Comparison of ENCODE assay signal across 21 cellular contexts in the genomic region with DNA sequence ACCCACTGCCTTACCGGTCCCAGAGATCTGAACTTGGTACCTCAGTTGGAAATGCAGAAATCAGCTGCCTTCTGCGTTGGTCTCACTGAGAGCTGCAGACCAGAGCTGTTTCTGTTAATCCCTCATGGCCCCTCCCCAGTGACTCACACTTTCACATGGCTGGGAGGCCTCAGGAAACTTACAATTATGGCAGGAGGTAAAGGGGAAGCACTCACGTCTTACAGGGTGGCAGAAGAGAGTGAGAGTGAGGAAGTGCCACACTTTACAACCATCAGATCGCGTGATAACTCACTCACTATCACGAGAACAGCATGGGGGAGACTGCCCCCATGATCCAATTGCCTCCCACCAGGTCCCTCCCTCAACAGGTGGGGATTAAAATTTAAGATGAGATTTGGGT.
DNase-seq lines count a peak whose midpoint lies in the region; ATAC-seq and TF ChIP-seq lines count a peak whose summit lies in the region.
"Had no signal": no experiment of that assay in that cellular context is flagged by ENCODE, and none has a peak within 500 bp of the region (broad histone marks: within the 10 kb centered on the region; RNA-seq: fewer than 3 reads in every experiment).

No MANE protein-coding gene starts in this region.

- WGBS in mammary epithelial cell (ENCODE audit: low coverage, missing lambda C conversion rate), result 63% methylated on average over 6 of the region's 6 CpGs

- H3K4me3 Mint-ChIP-seq in Calu3 (ENCODE audit: low read depth, unreplicated experiment), result no peak overlapping the region
- H3K4me3 Mint-ChIP-seq: WTC11 had no signal

- dilution Hi-C loops in mammary epithelial cell (cut with HindIII; ENCODE audit: low sequenced_read_pairs), result no loop called here

- H3K36me3 ChIP-seq in mammary epithelial cell (ENCODE audit: insufficient read depth, low read length), result no peaks in the 10 kb centered on the region
- H3K36me3 ChIP-seq: BLaER1 treated with 17β-estradiol and CSF1 and Interleukin-3, amounts not matched to agents 10 nM and 100 nM; pancreas had no signal

- no peaks in the 10 kb centered on the region for H3K4me1 ChIP-seq in mammary epithelial cell (ENCODE audit: insufficient read depth, low read length)
- H3K4me1 ChIP-seq: pancreas had no signal

- no peaks in the 10 kb centered on the region for H3K27me3 Mint-ChIP-seq in Calu3 (ENCODE audit: unreplicated experiment)

- ATAC-seq in GM18517 (IDR thresholded peaks at IDR 0.05; ENCODE audit: unreplicated experiment), result no peak
- ATAC-seq in GM21515 (IDR thresholded peaks at IDR 0.05; ENCODE audit: unreplicated experiment), result no peak
- ATAC-seq: esophagus mucosa, pancreas, WTC11 had no signal

- TF ChIP-seq CTCF in HL-60 (IDR thresholded peaks at IDR 0.05; ENCODE audit: insufficient read depth, low read length) (no peak), mammary epithelial cell (conservative IDR thresholded peaks at IDR 0.05 in 1 of 2, IDR thresholded peaks at IDR 0.05 in 1 of 2; ENCODE audit: extremely low read depth in 1 of 2, insufficient read depth in 1 of 2, low read depth in 1 of 2, low read length in 2 of 2) (no peak), coronary artery (IDR thresholded peaks at IDR 0.05) (no peak), Calu3 (IDR thresholded peaks at IDR 0.05; ENCODE audit: unreplicated experiment) (no peak)

- no peak overlapping the region for H3K4me2 ChIP-seq in mammary epithelial cell (ENCODE audit: insufficient read depth, low read depth, low read length)

- no peak overlapping the region for H3K27ac Mint-ChIP-seq in Calu3 (ENCODE audit: unreplicated experiment)
- H3K27ac Mint-ChIP-seq: WTC11 had no signal

- H3K4me3 ChIP-seq in HL-60 (replicated peaks; ENCODE audit: insufficient read depth, low read length) (no peak overlapping the region), mammary epithelial cell (replicated peaks in 1 of 3; ENCODE audit: insufficient read depth in 1 of 3, low read depth in 2 of 3, low read length in 3 of 3) (no peak overlapping the region), coronary artery (no peak overlapping the region)
- H3K4me3 ChIP-seq: BLaER1 treated with 17β-estradiol and CSF1 and Interleukin-3, amounts not matched to agents 10 nM and 100 nM; pancreas had no signal

- intact Hi-C loops in mammary epithelial cell (cut with micrococcal nuclease), result no loop called here
- intact Hi-C loops in Calu3 (cut with micrococcal nuclease; ENCODE audit: unreplicated experiment), result no loop called here

- no peaks in the 10 kb centered on the region for H4K20me1 ChIP-seq in mammary epithelial cell (ENCODE audit: insufficient read depth, low read length)
- H4K20me1 ChIP-seq: BLaER1 treated with 17β-estradiol and CSF1 and Interleukin-3, amounts not matched to agents 10 nM and 100 nM had no signal

- peaks cover 4% of the 10 kb centered on the region for H3K36me3 Mint-ChIP-seq in Calu3 (ENCODE audit: insufficient read depth, unreplicated experiment)
- H3K36me3 Mint-ChIP-seq: WTC11 had no signal

- DNase-seq in HL-60 (ENCODE audit: low read depth in 1 of 2, low spot score in 1 of 2) (peak; percentile 28 to 79), NOMO-1 treated with dmso at 0.1 percent for 144 hours (lab: John Stamatoyannopoulos, UW; ENCODE audit: unreplicated experiment) (peak; percentile 56), mammary epithelial cell (peak; percentile 5), non-pigmented ciliary epithelial cell (ENCODE audit: low read depth) (peak; percentile 9), coronary artery (ENCODE audit: low spot score) (no peak), Calu3 (no peak)
- DNase-seq: activated effector memory CD4-positive, alpha-beta T cell treated with Interleukin-2 at 50 U/mL for 16 hours; aorta; dermis blood vessel endothelial cell; DMS53; NCI-H1417 treated with DMSO at 0.1 percent for 48 hours; NCI-H2227 treated with DMSO at 0.1 percent for 48 hours; pancreas; small intestine; stimulated activated naive CD4-positive, alpha-beta T cell; trophoblast cell had no signal

- H3K27me3 ChIP-seq in HL-60 (ENCODE audit: insufficient read depth, poor library complexity, severe bottlenecking), result no peaks in the 10 kb centered on the region
- no peaks in the 10 kb centered on the region for H3K27me3 ChIP-seq in mammary epithelial cell (ENCODE audit: insufficient read depth, low read length)
- H3K27me3 ChIP-seq: BLaER1 treated with 17β-estradiol and CSF1 and Interleukin-3, amounts not matched to agents 10 nM and 100 nM; pancreas had no signal

- in situ Hi-C loops in mammary epithelial cell (cut with MboI; ENCODE audit: low sequenced_read_pairs in 2 of 2), result no loop called here

- no peaks in the 10 kb centered on the region for H3K79me2 ChIP-seq in mammary epithelial cell (ENCODE audit: insufficient read depth, low read length)

- CTCF ChIA-PET in mammary epithelial cell (lab: Charles Lee; ENCODE audit: low non-redundant PET) (no interaction called here), Calu3 (lab: Charles Lee) (interaction anchor here (0.7 kb wide), 1 partner anchor 723 kb away, joined by 3 read pairs; no protein-coding TSS in a partner anchor)

- H3K4me1 Mint-ChIP-seq in Calu3 (ENCODE audit: low read depth, unreplicated experiment), result no peaks in the 10 kb centered on the region

- BruUV-seq in mammary epithelial cell (replicated peaks; lab: Mats Ljungman, UMichigan) (no TSS peak), Calu3 (replicated peaks; lab: Mats Ljungman, UMichigan) (no TSS peak)

- H3K9ac ChIP-seq in mammary epithelial cell (ENCODE audit: insufficient read depth, low read length), result no peak overlapping the region
- H3K9ac ChIP-seq: BLaER1 treated with 17β-estradiol and CSF1 and Interleukin-3, amounts not matched to agents 10 nM and 100 nM had no signal

- H3K27ac ChIP-seq in HL-60 (replicated peaks), result peak overlapping the region; percentile 17
- H3K27ac ChIP-seq in mammary epithelial cell (ENCODE audit: insufficient read depth, low read depth, low read length), result no peak overlapping the region
- H3K27ac ChIP-seq in coronary artery, result no peak overlapping the region
- H3K27ac ChIP-seq: BLaER1 treated with 17β-estradiol and CSF1 and Interleukin-3, amounts not matched to agents 10 nM and 100 nM; pancreas had no signal

- peaks cover 14% of the 10 kb centered on the region for H3K9me3 Mint-ChIP-seq in Calu3 (ENCODE audit: low read depth, unreplicated experiment)

- H2AFZ ChIP-seq in mammary epithelial cell (ENCODE audit: low read depth, low read length), result no peak overlapping the region

- no peaks in the 10 kb centered on the region for H3K9me3 ChIP-seq in mammary epithelial cell (replicated peaks; ENCODE audit: insufficient read depth, low read length)
- H3K9me3 ChIP-seq: pancreas had no signal

Comparison
In these comparisons a context has a peak if more than half of its experiments do, and no peak if none do; other contexts are left out.
1. DNase-seq: peak in HL-60 (2 of 2), NOMO-1 treated with dmso at 0.1 percent for 144 hours (single experiment), mammary epithelial cell (single experiment) and non-pigmented ciliary epithelial cell (single experiment); none in coronary artery (single experiment) and Calu3 (single experiment).